13 cellular contexts compared by ENCODE assay signal in genomic region chr1:147665521-147665920, GRCh38. TPM values are rescaled to one million over a fixed set of nuclear protein-coding genes. Genes with fewer than 3 reads are reported as not detected.
DNase-seq lines count a peak whose midpoint lies in the region; ATAC-seq and TF ChIP-seq lines count a peak whose summit lies in the region.
"Had no signal": no experiment of that assay in that cellular context is flagged by ENCODE, and none has a peak within 500 bp of the region (broad histone marks: within the 10 kb centered on the region; RNA-seq: fewer than 3 reads in every experiment).

No MANE protein-coding gene starts in this region.

- peaks cover 6% of the 10 kb centered on the region for H3K36me3 Mint-ChIP-seq in MCF 10A (ENCODE audit: insufficient read depth, unreplicated experiment)

- H3F3A ChIP-seq in PC-9 (ENCODE audit: insufficient read depth, low read depth) = peaks cover 8% of the 10 kb centered on the region; the same call in 1 of the 2 replicates

- H4K20me1 ChIP-seq in mammary epithelial cell (ENCODE audit: insufficient read depth, low read length) (no peaks in the 10 kb centered on the region), PC-9 (ENCODE audit: insufficient read depth) (no peaks in the 10 kb centered on the region)

- dilution Hi-C loops in mammary epithelial cell (cut with HindIII; ENCODE audit: low sequenced_read_pairs) = no loop called here

- H3K36me3 ChIP-seq in mammary epithelial cell (ENCODE audit: insufficient read depth, low read length) (no peaks in the 10 kb centered on the region), PC-9 (ENCODE audit: low read depth) (peaks cover 45% of the 10 kb centered on the region), transverse colon (no peaks in the 10 kb centered on the region)

- H3K4me2 ChIP-seq in mammary epithelial cell (ENCODE audit: insufficient read depth, low read depth, low read length) (no peak overlapping the region), PC-9 (peak overlapping the region; percentile 95; the same call in 1 of the 2 replicates)

- H3K27me3 ChIP-seq in mammary epithelial cell (ENCODE audit: insufficient read depth, low read length) = no peaks in the 10 kb centered on the region
- H3K27me3 ChIP-seq in PC-9 (ENCODE audit: insufficient read depth, low read depth) = no peaks in the 10 kb centered on the region
- no peaks in the 10 kb centered on the region for H3K27me3 ChIP-seq in transverse colon

- no peak for TF ChIP-seq POLR2A in transverse colon (IDR thresholded peaks at IDR 0.05)

- H3K27ac ChIP-seq in mammary epithelial cell (ENCODE audit: insufficient read depth, low read depth, low read length) = no peak overlapping the region
- H3K27ac ChIP-seq in PC-9 = no peak overlapping the region
- no peak overlapping the region for H3K27ac ChIP-seq in transverse colon

- H2AFZ ChIP-seq in mammary epithelial cell (ENCODE audit: low read depth, low read length) (no peak overlapping the region), PC-9 (no peak overlapping the region)

- no peaks in the 10 kb centered on the region for H3K9me2 ChIP-seq in PC-9 (ENCODE audit: insufficient read depth)

- DNase-seq in MCF 10A (ENCODE audit: unreplicated experiment) (no peak), mammary epithelial cell (no peak), PC-9 (no peak), epithelial cell of proximal tubule (ENCODE audit: low read depth) (no peak), transverse colon (no peak), DMS153 (lab: John Stamatoyannopoulos, UW) (no peak)
- DNase-seq: anterior cingulate cortex; islet precursor cell; NCI-H1105; stimulated activated naive CD8-positive, alpha-beta T cell treated with anti-CD3 and anti-CD28 coated beads, Interleukin-15, Interleukin-2, amounts not matched to agents 100 U/mL and 50 U/mL, for 24 hours; T1000 had no signal

- peaks cover 9% of the 10 kb centered on the region for H3K79me2 ChIP-seq in mammary epithelial cell (ENCODE audit: insufficient read depth, low read length)
- peaks cover 95% of the 10 kb centered on the region for H3K79me2 ChIP-seq in PC-9 (ENCODE audit: low read depth)

- in situ Hi-C loops in mammary epithelial cell (cut with MboI; ENCODE audit: low sequenced_read_pairs in 2 of 2) (no loop called here), transverse colon (cut with MboI; ENCODE audit: low pct_ligation_motif_present in 1 of 4, low pct_unique_long_range_greater_than_20kb in 1 of 4, low sequenced_read_pairs in 3 of 4) (no loop called here)

- no peak overlapping the region for H3K4me3 Mint-ChIP-seq in MCF 10A (ENCODE audit: unreplicated experiment)

- peak; percentile 32 for TF ChIP-seq CTCF in MCF 10A (IDR thresholded peaks at IDR 0.05; ENCODE audit: unreplicated experiment)
- TF ChIP-seq CTCF in mammary epithelial cell (conservative IDR thresholded peaks at IDR 0.05 in 1 of 2, IDR thresholded peaks at IDR 0.05 in 1 of 2; ENCODE audit: extremely low read depth in 1 of 2, insufficient read depth in 1 of 2, low read depth in 1 of 2, low read length in 2 of 2) = peak in 1 of 2 donors; percentile 26
- peak; percentile 55 for TF ChIP-seq CTCF in PC-9 (conservative IDR thresholded peaks at IDR 0.05)
- TF ChIP-seq CTCF in epithelial cell of proximal tubule (conservative IDR thresholded peaks at IDR 0.05; ENCODE audit: low read depth, low read length) = peak; percentile 44
- peak in 3 of 5 experiments; percentile 7 to 18 (median 14) for TF ChIP-seq CTCF in transverse colon (IDR thresholded peaks at IDR 0.05)

- H3K4me1 Mint-ChIP-seq in MCF 10A (ENCODE audit: insufficient read depth, unreplicated experiment) = peaks cover 14% of the 10 kb centered on the region

- H3K9ac ChIP-seq in mammary epithelial cell (ENCODE audit: insufficient read depth, low read length) = no peak overlapping the region

- H3K9me3 ChIP-seq in mammary epithelial cell (replicated peaks; ENCODE audit: insufficient read depth, low read length) (no peaks in the 10 kb centered on the region), PC-9 (ENCODE audit: insufficient read depth, low read depth) (no peaks in the 10 kb centered on the region), transverse colon (no peaks in the 10 kb centered on the region)

- TF ChIP-seq EP300 in transverse colon (IDR thresholded peaks at IDR 0.05; ENCODE audit: low read depth) = no peak

- H3K4me3 ChIP-seq in mammary epithelial cell (replicated peaks in 1 of 3; ENCODE audit: insufficient read depth in 1 of 3, low read depth in 2 of 3, low read length in 3 of 3) (no peak overlapping the region), PC-9 (0 out of 2 replicates have a peak overlapping the region, but pooled peaks have one; percentile 17), epithelial cell of proximal tubule (ENCODE audit: low read depth, low read length) (no peak overlapping the region), transverse colon (no peak overlapping the region)

- CTCF ChIA-PET in MCF 10A (lab: Yijun Ruan, JAX) (interaction anchor here (0.6 to 3.4 kb wide), 10 partner anchors 14 to 392 kb away, joined by 3 to 18 read pairs (median 4); no protein-coding TSS in a partner anchor), mammary epithelial cell (lab: Charles Lee; ENCODE audit: low non-redundant PET) (no interaction called here), PC-9 (lab: Charles Lee) (no interaction called here)

- H3K4me1 ChIP-seq in mammary epithelial cell (ENCODE audit: insufficient read depth, low read length) (no peaks in the 10 kb centered on the region), PC-9 (replicated peaks; ENCODE audit: insufficient read depth) (peaks cover 37% of the 10 kb centered on the region), transverse colon (peaks cover 4 to 10% (median 9%) of the 10 kb centered on the region in 4 donors)

- no peaks in the 10 kb centered on the region for H3K27me3 Mint-ChIP-seq in MCF 10A (ENCODE audit: insufficient read depth, unreplicated experiment)

- BruUV-seq in MCF 10A (replicated peaks; lab: Mats Ljungman, UMichigan) = no TSS peak
- BruUV-seq in mammary epithelial cell (replicated peaks; lab: Mats Ljungman, UMichigan) = no TSS peak
- no TSS peak for BruUV-seq in PC-9 (replicated peaks; lab: Mats Ljungman, UMichigan)

- POLR2A ChIA-PET in MCF 10A (lab: Yijun Ruan, JAX) (interaction anchor here (0.7 kb wide), 1 partner anchor 10 kb away, joined by 3 read pairs; no protein-coding TSS in a partner anchor), PC-9 (lab: Charles Lee; ENCODE audit: unreplicated experiment) (no interaction called here)

- ATAC-seq in HG03521 (IDR thresholded peaks at IDR 0.05; ENCODE audit: unreplicated experiment) (no peak), HG03175 (IDR thresholded peaks at IDR 0.05; ENCODE audit: unreplicated experiment) (no peak)
- ATAC-seq: stimulated activated naive CD8-positive, alpha-beta T cell treated with anti-CD3 and anti-CD28 coated beads, Interleukin-15, Interleukin-2, amounts not matched to agents 100 U/mL and 50 U/mL, for 24 hours had no signal

- H3K9me3 Mint-ChIP-seq in MCF 10A (ENCODE audit: unreplicated experiment) = no peaks in the 10 kb centered on the region

- intact Hi-C loops in MCF 10A (cut with micrococcal nuclease) (no loop called here), mammary epithelial cell (cut with micrococcal nuclease) (no loop called here), PC-9 (cut with micrococcal nuclease; ENCODE audit: unreplicated experiment) (loop anchor here (5.0 kb wide), 1 partner anchor 92 kb away; no protein-coding TSS in a partner anchor), transverse colon (cut with DNase I; ENCODE audit: low total_unique reads) (no loop called here)

- WGBS in mammary epithelial cell (ENCODE audit: low coverage, missing lambda C conversion rate) = 97% methylated on average over 2 of the region's 2 CpGs
- WGBS in transverse colon (ENCODE audit: low coverage in 1 of 2), 2 donors = 97 to 100% methylated on average over 2 of the region's 2 CpGs

- no peak overlapping the region for H3K27ac Mint-ChIP-seq in MCF 10A (ENCODE audit: low read depth, unreplicated experiment)

RNA-seq across cellular contexts. Expression of gene ACP6, which starts 4.8 kb away (rescaled TPM):
- total RNA-seq in MCF 10A (2022) = 40.5 and 54.1 TPM in 2 replicates
- 10 to 100 TPM in 1 of 2 donors, 1 to 10 TPM in 1; 7.2 to 10.4 TPM for total RNA-seq in mammary epithelial cell
- 4.6 TPM for polyA plus RNA-seq in mammary epithelial cell
- polyA minus RNA-seq in mammary epithelial cell = 13.1 TPM
- 71.4 and 85.3 TPM in 2 replicates for total RNA-seq in PC-9 (2021)
- total RNA-seq in epithelial cell of proximal tubule = 6.9 and 11.9 TPM in 2 replicates
- total RNA-seq in transverse colon = 10 to 100 TPM in 3 of 4 donors, 1 to 10 TPM in 1; 7.5 to 25.7 (median 19.9) TPM
